ENCODE assay signal across 13 cellular contexts in the genomic region with DNA sequence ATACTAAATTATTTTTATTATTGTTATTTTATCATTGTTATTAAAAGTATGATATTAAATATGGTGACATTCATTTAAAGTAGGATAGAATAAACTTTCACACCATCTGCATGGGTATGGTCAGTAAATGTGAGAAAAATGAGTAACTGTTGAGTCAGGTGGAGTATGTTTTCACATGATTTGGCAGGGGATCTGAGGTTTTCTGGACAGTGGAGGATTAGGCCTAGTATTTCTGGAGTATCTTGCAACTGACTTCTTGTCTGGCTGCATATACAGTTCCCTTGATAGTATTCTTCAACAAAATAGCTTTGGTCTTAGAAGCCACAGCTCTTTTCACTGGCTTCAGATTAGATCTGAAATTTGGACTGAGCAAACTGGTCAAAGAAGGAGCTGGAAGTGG. TPM values are rescaled to one million over a fixed set of nuclear protein-coding genes. Genes with fewer than 3 reads are reported as not detected.
DNase-seq lines count a peak whose midpoint lies in the region; ATAC-seq and TF ChIP-seq lines count a peak whose summit lies in the region.
"Had no signal": no experiment of that assay in that cellular context is flagged by ENCODE, and none has a peak within 500 bp of the region (broad histone marks: within the 10 kb centered on the region; RNA-seq: fewer than 3 reads in every experiment).

No MANE protein-coding gene starts in this region.

- H3K27ac ChIP-seq in RWPE2 (ENCODE audit: poor library complexity, severe bottlenecking) (no peak overlapping the region), sigmoid colon (no peak overlapping the region)
- H3K27ac ChIP-seq: tibial nerve, VCaP had no signal

- TF ChIP-seq EP300 in sigmoid colon (IDR thresholded peaks at IDR 0.05): no peak

- no peak overlapping the region for H3K4me3 ChIP-seq in RWPE2 (ENCODE audit: severe bottlenecking)
- no peak overlapping the region for H3K4me3 ChIP-seq in epithelial cell of esophagus (ENCODE audit: low read length)
- H3K4me3 ChIP-seq in sigmoid colon: no peak overlapping the region
- H3K4me3 ChIP-seq: tibial nerve had no signal

- ATAC-seq in RWPE2 (ENCODE audit: low read depth): peak; percentile 85
- ATAC-seq in HG03135 (IDR thresholded peaks at IDR 0.05; ENCODE audit: unreplicated experiment): no peak

- H3K27ac Mint-ChIP-seq in nephron: peak overlapping the region; percentile 59 to 92 (median 85)

- peaks cover 10% of the 10 kb centered on the region for H3K4me1 Mint-ChIP-seq in nephron

- no peak overlapping the region for H3K4me3 Mint-ChIP-seq in nephron

- no peaks in the 10 kb centered on the region for H3K27me3 Mint-ChIP-seq in nephron (ENCODE audit: low read depth)
- H3K27me3 Mint-ChIP-seq: IgD-negative memory B cell had no signal

- no peaks in the 10 kb centered on the region for H3K9me3 ChIP-seq in RWPE2 (ENCODE audit: severe bottlenecking)
- H3K9me3 ChIP-seq in sigmoid colon: no peaks in the 10 kb centered on the region
- H3K9me3 ChIP-seq: tibial nerve had no signal

- no peaks in the 10 kb centered on the region for H3K36me3 ChIP-seq in RWPE2 (ENCODE audit: low read depth)
- no peaks in the 10 kb centered on the region for H3K36me3 ChIP-seq in sigmoid colon
- H3K36me3 ChIP-seq: tibial nerve had no signal

- peaks cover 3% of the 10 kb centered on the region for H3K9me3 Mint-ChIP-seq in nephron
- H3K9me3 Mint-ChIP-seq: IgD-negative memory B cell had no signal

- peaks cover 24% of the 10 kb centered on the region for H3K36me3 Mint-ChIP-seq in nephron (ENCODE audit: low read depth)
- H3K36me3 Mint-ChIP-seq: IgD-negative memory B cell had no signal

- TF ChIP-seq CTCF in RWPE2 (IDR thresholded peaks at IDR 0.05; ENCODE audit: poor library complexity, severe bottlenecking) (no peak), epithelial cell of esophagus (IDR thresholded peaks at IDR 0.05; ENCODE audit: insufficient read depth, low read depth, low read length, missing control alignments) (no peak), nephron (IDR thresholded peaks at IDR 0.05; ENCODE audit: unreplicated experiment in 3 of 3) (no peak), sigmoid colon (IDR thresholded peaks at IDR 0.05) (no peak)

- H3K4me1 ChIP-seq in RWPE2 (ENCODE audit: insufficient read depth, poor library complexity, severe bottlenecking): no peaks in the 10 kb centered on the region
- peaks cover 0 to 15% (median 12%) of the 10 kb centered on the region in 4 donors for H3K4me1 ChIP-seq in sigmoid colon

- H3K27me3 ChIP-seq in RWPE2 (ENCODE audit: insufficient read depth, poor library complexity, severe bottlenecking): no peaks in the 10 kb centered on the region
- H3K27me3 ChIP-seq in sigmoid colon: no peaks in the 10 kb centered on the region
- H3K27me3 ChIP-seq: tibial nerve had no signal

- intact Hi-C loops in sigmoid colon (cut with DNase I): no loop called here

- DNase-seq in Daoy (ENCODE audit: low read depth): peak; percentile 58
- no peak for DNase-seq in RWPE2 (ENCODE audit: low spot score)
- peak; percentile 83 for DNase-seq in epithelial cell of esophagus (ENCODE audit: low read depth)
- no peak for DNase-seq in NCI-H748 treated with DMSO at 0.1 percent for 48 hours (lab: John Stamatoyannopoulos, UW)
- DNase-seq in COLO668 (lab: John Stamatoyannopoulos, UW; ENCODE audit: unreplicated experiment): no peak
- DNase-seq in sigmoid colon: no peak
- DNase-seq: DMS153 had no signal

- TF ChIP-seq POLR2A in sigmoid colon (IDR thresholded peaks at IDR 0.05): no peak

RNA-seq across cellular contexts. Expression of gene GBF1, which starts 54.5 kb away (rescaled TPM):
- total RNA-seq in Daoy (2014; rRNA removed; shearing (Covaris generic)): 17.3 and 26.5 TPM in 2 replicates
- 10 to 100 TPM; 18.1 to 38.2 (median 21.4) TPM for total RNA-seq in sigmoid colon
- 10 to 100 TPM in 2 of 3 donors, 1 to 10 TPM in 1; 8.4 to 28.7 (median 14.8) TPM for polyA plus RNA-seq in sigmoid colon

RNA-seq across cellular contexts. Expression of gene PITX3, which starts 58.6 kb away (rescaled TPM):
- not detected in 2 replicates for total RNA-seq in Daoy (2014; rRNA removed; shearing (Covaris generic))
- not detected for total RNA-seq in sigmoid colon
- not detected for polyA plus RNA-seq in sigmoid colon
- total RNA-seq: liver, tibial nerve had no signal
- polyA plus RNA-seq: IgD-negative memory B cell, liver had no signal

Comparison
In these comparisons a context has a peak if more than half of its experiments do, and no peak if none do; other contexts are left out.
1. DNase-seq: peak in Daoy (single experiment) and epithelial cell of esophagus (single experiment); none in RWPE2 (single experiment), NCI-H748 treated with DMSO at 0.1 percent for 48 hours (single experiment), COLO668 (single experiment) and sigmoid colon (single experiment).